ENCODE assay signal across 8 cellular contexts in the genomic region with DNA sequence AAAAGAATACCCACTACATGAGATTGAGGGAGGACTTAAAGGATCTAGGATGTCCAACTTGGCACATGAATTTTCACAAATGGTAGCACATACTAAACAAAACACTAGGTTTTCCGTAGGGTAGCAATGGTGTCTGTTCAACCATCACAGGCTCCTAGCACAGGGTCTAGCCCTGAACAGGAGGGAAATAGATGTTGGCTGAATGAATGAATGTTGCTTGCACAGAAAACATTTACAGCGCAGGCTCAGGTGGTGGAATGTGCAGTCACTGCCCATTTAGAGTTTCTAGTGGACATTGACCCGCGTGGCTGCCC. TPM values are rescaled to one million over a fixed set of nuclear protein-coding genes. Genes with fewer than 3 reads are reported as not detected.
DNase-seq lines count a peak whose midpoint lies in the region; ATAC-seq, FAIRE-seq and TF ChIP-seq lines count a peak whose summit lies in the region.

No MANE protein-coding gene starts in this region.

- H3K9me3 ChIP-seq in Peyer's patch: no peaks in the 10 kb centered on the region

- ATAC-seq in GM18517 (IDR thresholded peaks at IDR 0.05; ENCODE audit: unreplicated experiment): peak; percentile 14
- ATAC-seq in stimulated activated memory B cell treated with anti-CD40 and anti-IgM and Interleukin-4, amounts not matched to agents 10 μg/mL and 1 μg/mL and 100 μg/mL, for 72 hours: no peak

- peaks cover 34% of the 10 kb centered on the region for H3K4me1 Mint-ChIP-seq in stimulated activated memory B cell treated with anti-CD40 and anti-IgM and Interleukin-4, amounts not matched to agents 10 μg/mL and 1 μg/mL and 100 μg/mL, for 72 hours

- peak overlapping the region; percentile 99 for H3K4me3 Mint-ChIP-seq in stimulated activated memory B cell treated with anti-CD40 and anti-IgM and Interleukin-4, amounts not matched to agents 10 μg/mL and 1 μg/mL and 100 μg/mL, for 72 hours

- no peak for TF ChIP-seq POLR2A in Peyer's patch (IDR thresholded peaks at IDR 0.05)

- no peak for TF ChIP-seq CTCF in HFF-Myc (IDR thresholded peaks at IDR 0.05; ENCODE audit: low read depth, low read length, missing control alignments)
- no peak for TF ChIP-seq CTCF in Peyer's patch (IDR thresholded peaks at IDR 0.05)
- no peak for TF ChIP-seq CTCF in fibroblast of the aortic adventitia (IDR thresholded peaks at IDR 0.05; ENCODE audit: insufficient read depth, low read length)

- peak overlapping the region; percentile 79 to 95 (median 82) for H3K27ac ChIP-seq in Peyer's patch

- peak overlapping the region; percentile 97 for H3K27ac Mint-ChIP-seq in stimulated activated memory B cell treated with anti-CD40 and anti-IgM and Interleukin-4, amounts not matched to agents 10 μg/mL and 1 μg/mL and 100 μg/mL, for 72 hours

- H3K4me3 ChIP-seq in HFF-Myc (replicated peaks; ENCODE audit: low read depth, low read length) (peak overlapping the region; percentile 76), Peyer's patch (peak overlapping the region; percentile 57 to 93 (median 64)), fibroblast of the aortic adventitia (ENCODE audit: low read depth, low read length) (peak overlapping the region; percentile 89)

- DNase-seq in HFF-Myc (ENCODE audit: extremely low read depth, low read depth) (no peak), Peyer's patch (no peak), fibroblast of the aortic adventitia (ENCODE audit: low read depth) (no peak), frontal cortex (ENCODE audit: low spot score in 2 of 2) (no peak), SW480 (ENCODE audit: low spot score) (no peak), NCI-H146 treated with DMSO at 0.1 percent for 48 hours (lab: John Stamatoyannopoulos, UW; ENCODE audit: unreplicated experiment) (no peak)

- H3K36me3 Mint-ChIP-seq in stimulated activated memory B cell treated with anti-CD40 and anti-IgM and Interleukin-4, amounts not matched to agents 10 μg/mL and 1 μg/mL and 100 μg/mL, for 72 hours: peaks cover 4% of the 10 kb centered on the region

- H3K9me3 Mint-ChIP-seq in stimulated activated memory B cell treated with anti-CD40 and anti-IgM and Interleukin-4, amounts not matched to agents 10 μg/mL and 1 μg/mL and 100 μg/mL, for 72 hours: no peaks in the 10 kb centered on the region

- no peaks in the 10 kb centered on the region for H3K27me3 Mint-ChIP-seq in stimulated activated memory B cell treated with anti-CD40 and anti-IgM and Interleukin-4, amounts not matched to agents 10 μg/mL and 1 μg/mL and 100 μg/mL, for 72 hours

- H3K27me3 ChIP-seq in Peyer's patch: no peaks in the 10 kb centered on the region

- no peaks in the 10 kb centered on the region for H3K36me3 ChIP-seq in Peyer's patch

- peaks cover 0 to 37% (median 6%) of the 10 kb centered on the region in 4 donors for H3K4me1 ChIP-seq in Peyer's patch

- no peak for FAIRE-seq in frontal cortex (lab: Jason Lieb, UNC)

RNA-seq across cellular contexts. Expression of gene MYCBP2, which starts 1.9 kb away (rescaled TPM):
- total RNA-seq in Peyer's patch (100 to 1,000 TPM in 1 of 4 donors, 10 to 100 TPM in 3; 42.4 to 262 (median 71.0) TPM), fibroblast of the aortic adventitia (ENCODE audit: low replicate concordance) (84.9 and 284 TPM in 2 replicates), frontal cortex (198 TPM)
